In the genomic region with DNA sequence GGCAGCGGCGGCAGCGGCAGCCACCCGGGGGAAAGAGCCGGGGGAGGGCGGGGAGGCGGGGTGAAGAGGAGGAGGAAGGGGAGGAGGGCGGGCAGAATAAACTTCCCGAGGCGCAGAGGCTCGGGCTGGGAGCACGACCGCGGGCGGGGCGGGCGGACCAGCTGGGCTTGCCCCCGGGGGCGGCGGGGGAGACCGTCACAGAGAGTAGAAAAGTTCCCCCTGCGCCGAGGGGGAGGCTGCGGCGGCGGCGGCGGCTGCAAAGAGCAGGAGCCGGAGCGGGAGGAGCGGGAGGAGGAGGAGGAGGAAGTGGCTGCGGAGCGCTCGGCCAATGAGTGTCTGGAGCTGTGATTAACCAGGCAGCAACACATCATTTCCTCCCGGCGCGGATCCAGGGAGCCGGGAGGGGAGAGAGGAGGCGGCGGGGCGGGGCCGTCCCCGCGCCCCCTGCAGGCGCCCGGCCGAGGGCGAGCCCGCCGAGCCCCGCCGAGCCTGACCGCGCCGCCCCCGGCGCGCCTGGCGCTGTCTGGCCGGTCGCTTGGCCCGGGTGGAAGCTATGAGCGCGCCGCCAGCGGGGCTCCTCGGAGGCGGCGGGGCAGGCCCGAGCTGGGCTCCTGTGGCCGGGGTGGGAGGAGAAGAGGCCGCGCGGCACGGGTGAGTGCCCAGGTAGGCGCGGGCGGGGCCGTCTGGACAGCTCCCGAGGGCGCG, we compare ENCODE assay signal across 2 cellular contexts.
A peak's percentile ranks its signal among the peaks of the same experiment; 100 is the strongest.
TF ChIP-seq lines count a peak whose summit lies in the region.

ACVR1 (minus strand) TSS at position 265 of the 705 bp plus-strand sequence. CDS start 76,837 bp downstream, outside the sequence.

TF ChIP-seq in IMR-90, 13 proteins besides CTCF, POLR2A, EP300 and RAD21 (continued from another document):
- TF ChIP-seq BHLHE40 (IDR thresholded peaks at IDR 0.05; ENCODE audit: low read depth, low read length) (no peak), FOS (IDR thresholded peaks at IDR 0.05; ENCODE audit: low read depth, low read length) (peak; percentile 43; the same call in 1 of the 2 replicates)

TF ChIP-seq in PFSK-1, 5 proteins besides CTCF, POLR2A, EP300 and RAD21:
- TF ChIP-seq REST (IDR thresholded peaks at IDR 0.05; ENCODE audit: insufficient read depth in 1 of 2, low read depth in 2 of 2, low read length in 2 of 2) (peak in 1 of 2 experiments; percentile 81; a peak in 2 of 4 replicates), SIN3A (IDR thresholded peaks at IDR 0.05; ENCODE audit: borderline replicate concordance, insufficient read depth, low read length) (peak; percentile 58; the same call in 1 of the 2 replicates), FOXP2 (optimal IDR thresholded peaks at IDR 0.05; ENCODE audit: borderline replicate concordance, extremely low read depth, extremely low read length, insufficient read depth) (peak; percentile 29), TAF1 (IDR thresholded peaks at IDR 0.05; ENCODE audit: borderline replicate concordance, insufficient read depth, low read length) (peak; percentile 43; the same call in 1 of the 2 replicates), POLR2AphosphoS5 (IDR thresholded peaks at IDR 0.05; ENCODE audit: low read depth, low read length) (peak; percentile 47; the same call in 1 of the 2 replicates)
